Comparison of ENCODE assay signal across 19 cellular contexts in the genomic region with DNA sequence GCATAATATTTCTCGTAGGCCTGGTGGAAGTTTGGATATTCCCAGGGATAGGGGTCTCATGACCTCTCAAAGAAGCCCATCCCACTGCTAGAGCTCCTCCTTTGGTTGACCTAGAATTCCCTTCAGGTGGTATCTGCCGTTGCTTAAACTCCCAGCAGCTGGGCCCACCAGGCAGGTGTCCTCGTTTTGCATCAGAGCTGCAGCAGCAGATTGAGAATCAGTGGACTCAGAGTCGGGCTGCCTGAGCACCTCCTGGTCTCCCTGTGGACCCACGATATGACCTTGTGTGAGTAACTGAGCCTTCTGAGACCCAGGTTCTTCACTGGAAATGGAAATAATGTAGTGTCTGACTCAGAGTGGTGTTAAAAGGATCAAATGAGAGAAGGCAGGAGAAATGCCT.
DNase-seq lines count a peak whose midpoint lies in the region; ATAC-seq and TF ChIP-seq lines count a peak whose summit lies in the region.
"Had no signal": no experiment of that assay in that cellular context is flagged by ENCODE, and none has a peak within 500 bp of the region (broad histone marks: within the 10 kb centered on the region; RNA-seq: fewer than 3 reads in every experiment).

No MANE protein-coding gene starts in this region.

- POLR2A ChIA-PET in GM10248 (lab: Yijun Ruan, JAX), result no interaction called here
- POLR2A ChIA-PET in HEK293T (lab: Yijun Ruan, JAX), result no interaction called here

- no peak for TF ChIP-seq CTCF in GM10248 (IDR thresholded peaks at IDR 0.05; ENCODE audit: control extremely low read depth, extremely low read depth, low read depth, missing control alignments)

- CTCF ChIA-PET in GM10248 (lab: Yijun Ruan, JAX), result no interaction called here
- CTCF ChIA-PET in HEK293T (lab: Yijun Ruan, JAX), result no interaction called here

- no peak for ATAC-seq in GM19455 (IDR thresholded peaks at IDR 0.05; ENCODE audit: unreplicated experiment)
- ATAC-seq: Right ventricle myocardium inferior had no signal

- DNase-seq in GM10248 (ENCODE audit: extremely low spot score) (peak; percentile 4), HEK293T (ENCODE audit: extremely low spot score) (peak; percentile 3), germinal center (ENCODE audit: low spot score) (peak; percentile 8), superior temporal gyrus (ENCODE audit: extremely low spot score) (peak; percentile 8), epidermal melanocyte (ENCODE audit: insufficient read length, low spot score) (no peak), glomerular visceral epithelial cell (ENCODE audit: extremely low spot score) (no peak)
- DNase-seq: ACHN, AML-193, DMS 273 treated with DMSO at 0.1 percent for 48 hours, DND-41, HCEC 1CT, Kasumi-1, NCI-H1092 treated with DMSO at 0.1 percent for 48 hours, NCI-H146, NCI-H2029 treated with DMSO at 0.1 percent for 48 hours, NCI-H2171 treated with DMSO at 0.1 percent for 48 hours, NCI-H446 had no signal

TF ChIP-seq in HEK293T, 16 proteins besides CTCF, POLR2A, EP300 and RAD21:
- TF ChIP-seq ZNF384 (IDR thresholded peaks at IDR 0.05) (no peak), SUZ12 (IDR thresholded peaks at IDR 0.05) (no peak), FOXA1 (IDR thresholded peaks at IDR 0.05) (no peak), ARNT (IDR thresholded peaks at IDR 0.05) (no peak), HDGF (IDR thresholded peaks at IDR 0.05; ENCODE audit: borderline replicate concordance) (no peak), NFRKB (IDR thresholded peaks at IDR 0.05) (no peak), BHLHE40 (IDR thresholded peaks at IDR 0.05; ENCODE audit: borderline replicate concordance) (no peak)

Comparison
In these comparisons a context has a peak if more than half of its experiments do, and no peak if none do; other contexts are left out.
1. DNase-seq: peak in GM10248 (single experiment), HEK293T (single experiment), germinal center (single experiment) and superior temporal gyrus (single experiment); none in epidermal melanocyte (single experiment) and glomerular visceral epithelial cell (single experiment).